In the genomic region with DNA sequence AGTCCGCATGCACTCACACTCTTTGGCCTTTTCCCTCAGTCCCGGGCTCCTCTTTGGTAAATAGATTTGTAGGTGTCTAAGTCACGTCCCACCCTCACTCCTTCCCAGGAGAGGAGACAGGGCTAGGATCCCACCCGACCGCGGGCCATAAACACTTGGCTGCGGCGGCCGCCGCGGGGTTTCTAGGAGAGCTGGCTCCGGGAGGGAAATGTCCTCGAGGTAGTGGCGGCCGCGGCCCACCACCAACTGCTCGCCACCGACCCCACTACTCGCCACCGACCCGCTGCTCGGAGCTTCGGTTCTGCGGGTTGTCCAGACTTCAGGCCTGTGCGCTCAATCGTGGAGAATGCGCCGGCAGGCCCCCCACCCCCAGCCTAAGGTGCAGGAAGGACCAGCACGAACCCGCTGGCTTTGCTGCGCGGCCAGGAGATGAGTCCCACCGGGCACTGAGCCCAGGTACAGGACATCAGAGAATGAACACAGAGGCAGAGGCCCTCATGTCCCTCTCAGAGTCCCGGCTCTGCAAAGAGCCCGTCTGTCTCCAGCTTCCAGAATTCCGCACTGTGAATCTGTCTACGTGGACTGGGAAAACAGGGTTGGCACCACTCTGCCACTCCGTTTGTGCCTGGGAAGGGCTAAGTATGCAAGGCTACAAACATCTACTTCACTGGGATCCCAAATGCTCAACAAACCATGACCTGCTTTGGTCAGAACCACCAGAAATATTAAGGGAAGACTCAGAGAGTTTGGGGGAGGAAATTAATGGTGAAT, we compare ENCODE assay signal across 16 cellular contexts. TPM values are rescaled to one million over a fixed set of nuclear protein-coding genes. Genes with fewer than 3 reads are reported as not detected.
DNase-seq lines count a peak whose midpoint lies in the region; ATAC-seq and TF ChIP-seq lines count a peak whose summit lies in the region.
"Had no signal": no experiment of that assay in that cellular context is flagged by ENCODE, and none has a peak within 500 bp of the region (broad histone marks: within the 10 kb centered on the region; RNA-seq: fewer than 3 reads in every experiment).

No MANE protein-coding gene starts in this region.

- no peaks in the 10 kb centered on the region for H3K36me3 Mint-ChIP-seq in activated CD4-positive, alpha-beta T cell treated with anti-CD3 and anti-CD28 coated beads, Interleukin-2, amount 10 ng/mL, durations not matched to agents 7 days and 5 days (ENCODE audit: low read depth)
- H3K36me3 Mint-ChIP-seq in endodermal cell (ENCODE audit: low read depth) = no peaks in the 10 kb centered on the region

- POLR2A ChIA-PET in activated CD4-positive, alpha-beta T cell treated with anti-CD3 and anti-CD28 coated beads, Interleukin-2, amount 10 ng/mL, durations not matched to agents 7 days and 5 days (lab: Charles Lee) = no interaction called here

- intact Hi-C loops in prostate gland (cut with DNase I) = loop anchor here (5.0 to 10.0 kb wide), 2 partner anchors 67 to 159 kb away; no protein-coding TSS in a partner anchor

- peak overlapping the region; percentile 60 for H3K27ac Mint-ChIP-seq in activated CD4-positive, alpha-beta T cell treated with anti-CD3 and anti-CD28 coated beads, Interleukin-2, amount 10 ng/mL, durations not matched to agents 7 days and 5 days
- no peak overlapping the region for H3K27ac Mint-ChIP-seq in endodermal cell

- no peaks in the 10 kb centered on the region for H3K9me3 ChIP-seq in RWPE2 (ENCODE audit: severe bottlenecking)
- H3K9me3 ChIP-seq in endodermal cell (ENCODE audit: control insufficient read depth, low read length) = no peaks in the 10 kb centered on the region
- H3K9me3 ChIP-seq in prostate gland = no peaks in the 10 kb centered on the region

- H3K4me3 ChIP-seq in RWPE2 (ENCODE audit: severe bottlenecking) (no peak overlapping the region), endodermal cell (ENCODE audit: low read length) (no peak overlapping the region), prostate gland (peak overlapping the region; percentile 55 to 63)

- ATAC-seq in RWPE2 (ENCODE audit: low read depth) (no peak), HG02970 (IDR thresholded peaks at IDR 0.05; ENCODE audit: low FRiP score, unreplicated experiment) (no peak), GM18907 (IDR thresholded peaks at IDR 0.05; ENCODE audit: unreplicated experiment) (no peak)

- no peak for TF ChIP-seq POLR2A in prostate gland (IDR thresholded peaks at IDR 0.05)

- H3K4me3 Mint-ChIP-seq in activated CD4-positive, alpha-beta T cell treated with anti-CD3 and anti-CD28 coated beads, Interleukin-2, amount 10 ng/mL, durations not matched to agents 7 days and 5 days = no peak overlapping the region
- no peak overlapping the region for H3K4me3 Mint-ChIP-seq in endodermal cell
- H3K4me3 Mint-ChIP-seq: activated T-cell treated with anti-CD3 and anti-CD28 coated beads, Interleukin-2, amount 50 U/mL, for 4 hours had no signal

- TF ChIP-seq CTCF in RWPE2 (IDR thresholded peaks at IDR 0.05; ENCODE audit: poor library complexity, severe bottlenecking) (no peak), endodermal cell (conservative IDR thresholded peaks at IDR 0.05) (no peak), prostate gland (IDR thresholded peaks at IDR 0.05) (no peak)

- H3K27ac ChIP-seq in RWPE2 (ENCODE audit: poor library complexity, severe bottlenecking) (no peak overlapping the region), endodermal cell (ENCODE audit: low read depth, low read length) (no peak overlapping the region), prostate gland (peak overlapping the region; percentile 97 to 98)
- H3K27ac ChIP-seq: epithelial cell of prostate had no signal

- peaks cover 99% of the 10 kb centered on the region for H3K27me3 ChIP-seq in RWPE2 (ENCODE audit: insufficient read depth, poor library complexity, severe bottlenecking)
- peaks cover 100% of the 10 kb centered on the region for H3K27me3 ChIP-seq in endodermal cell (ENCODE audit: control insufficient read depth, insufficient read depth, low read length, poor library complexity, severe bottlenecking)
- H3K27me3 ChIP-seq in prostate gland (replicated peaks; ENCODE audit: insufficient read depth) = no peaks in the 10 kb centered on the region

- DNase-seq in activated CD4-positive, alpha-beta T cell treated with anti-CD3 and anti-CD28 coated beads, Interleukin-2, amount 10 ng/mL, durations not matched to agents 7 days and 5 days = no peak
- no peak for DNase-seq in activated CD4-positive, alpha-beta T cell treated with anti-CD3 and anti-CD28 coated beads, Interleukin-2, amount 50 U/mL, for 4 hours
- peak; percentile 64 for DNase-seq in RWPE2 (ENCODE audit: low spot score)
- peak; percentile 67 for DNase-seq in endodermal cell
- DNase-seq in prostate gland (ENCODE audit: low spot score) = peak; percentile 44
- no peak for DNase-seq in AG08395 (ENCODE audit: low spot score)
- DNase-seq: activated T-cell treated with anti-CD3 and anti-CD28 coated beads, Interleukin-2, amount 50 U/mL, for 4 hours; Karpas-422; left ventricle myocardium superior; NCI-H1930; SHP77 treated with DMSO at 0.1 percent for 48 hours had no signal

- no peaks in the 10 kb centered on the region for H3K9me3 Mint-ChIP-seq in activated CD4-positive, alpha-beta T cell treated with anti-CD3 and anti-CD28 coated beads, Interleukin-2, amount 10 ng/mL, durations not matched to agents 7 days and 5 days
- H3K9me3 Mint-ChIP-seq in endodermal cell = no peaks in the 10 kb centered on the region
- H3K9me3 Mint-ChIP-seq: activated T-cell treated with anti-CD3 and anti-CD28 coated beads, Interleukin-2, amount 50 U/mL, for 4 hours had no signal

- no peak overlapping the region for H3K9ac ChIP-seq in endodermal cell (ENCODE audit: extremely low read depth, low read length, poor library complexity, severe bottlenecking)

- 10 to 29% methylated on average over 12 to 38 of the region's 38 CpGs for WGBS in endodermal cell (ENCODE audit: insufficient coverage in 1 of 2, insufficient read length in 1 of 2), 2 experiments
- 3% methylated on average over 34 of the region's 38 CpGs for WGBS in prostate gland

- H3K4me1 Mint-ChIP-seq in activated CD4-positive, alpha-beta T cell treated with anti-CD3 and anti-CD28 coated beads, Interleukin-2, amount 10 ng/mL, durations not matched to agents 7 days and 5 days = peaks cover 26% of the 10 kb centered on the region
- peaks cover 7% of the 10 kb centered on the region for H3K4me1 Mint-ChIP-seq in endodermal cell

- CTCF ChIA-PET in activated CD4-positive, alpha-beta T cell treated with anti-CD3 and anti-CD28 coated beads, Interleukin-2, amount 10 ng/mL, durations not matched to agents 7 days and 5 days (lab: Charles Lee) = interaction anchor here (0.6 to 3.8 kb wide), 16 partner anchors 11 to 409 kb away, joined by 3 to 24 read pairs (median 3); no protein-coding TSS in a partner anchor

- no peaks in the 10 kb centered on the region for H3K4me1 ChIP-seq in RWPE2 (ENCODE audit: insufficient read depth, poor library complexity, severe bottlenecking)
- H3K4me1 ChIP-seq in endodermal cell (ENCODE audit: control insufficient read depth, insufficient read depth, low read length) = no peaks in the 10 kb centered on the region
- peaks cover 15% of the 10 kb centered on the region for H3K4me1 ChIP-seq in prostate gland (replicated peaks)

- H3K36me3 ChIP-seq in RWPE2 (ENCODE audit: low read depth) = no peaks in the 10 kb centered on the region
- no peaks in the 10 kb centered on the region for H3K36me3 ChIP-seq in endodermal cell (ENCODE audit: control insufficient read depth, insufficient read depth, low read length)
- no peaks in the 10 kb centered on the region for H3K36me3 ChIP-seq in prostate gland

- peaks cover 97% of the 10 kb centered on the region for H3K27me3 Mint-ChIP-seq in activated CD4-positive, alpha-beta T cell treated with anti-CD3 and anti-CD28 coated beads, Interleukin-2, amount 10 ng/mL, durations not matched to agents 7 days and 5 days
- H3K27me3 Mint-ChIP-seq in endodermal cell (ENCODE audit: insufficient read depth) = peaks cover 100% of the 10 kb centered on the region

RNA-seq across cellular contexts. Expression of gene PRAC2, which starts 2.5 kb away (rescaled TPM):
- total RNA-seq in activated CD4-positive, alpha-beta T cell treated with anti-CD3 and anti-CD28 coated beads, Interleukin-2, amount 10 ng/mL, durations not matched to agents 7 days and 5 days = not detected
- not detected for total RNA-seq in endodermal cell
- 0.68 TPM for polyA plus RNA-seq in endodermal cell (2013, experiment 1 of 2)
- polyA plus RNA-seq in endodermal cell (2013, experiment 2 of 2) = 0.58 TPM
- 100 to 1,000 TPM in 1 of 2 donors, 1 to 10 TPM in 1; 9.6 to 135 TPM for total RNA-seq in prostate gland
- total RNA-seq: activated T-cell treated with anti-CD3 and anti-CD28 coated beads, Interleukin-2, amount 50 U/mL, for 4 hours; bronchial epithelial cell; left ventricle myocardium superior; omental fat pad had no signal

RNA-seq across cellular contexts. Expression of gene HOXB13, which starts 3.1 kb away (rescaled TPM):
- total RNA-seq in activated CD4-positive, alpha-beta T cell treated with anti-CD3 and anti-CD28 coated beads, Interleukin-2, amount 10 ng/mL, durations not matched to agents 7 days and 5 days = not detected
- total RNA-seq in endodermal cell = not detected
- 0.21 TPM for polyA plus RNA-seq in endodermal cell (2013, experiment 1 of 2)
- not detected for polyA plus RNA-seq in endodermal cell (2013, experiment 2 of 2)
- total RNA-seq in prostate gland = 100 to 1,000 TPM in 1 of 2 donors, 10 to 100 TPM in 1; 78.7 to 249 TPM
- total RNA-seq: bronchial epithelial cell, left ventricle myocardium superior, omental fat pad had no signal

RNA-seq across cellular contexts. Expression of gene PRAC1, which starts 3.2 kb away (rescaled TPM):
- not detected for total RNA-seq in activated CD4-positive, alpha-beta T cell treated with anti-CD3 and anti-CD28 coated beads, Interleukin-2, amount 10 ng/mL, durations not matched to agents 7 days and 5 days
- total RNA-seq in endodermal cell (not detected), prostate gland (100 to 1,000 TPM in 1 of 2 donors, 10 to 100 TPM in 1; 56.7 to 243 TPM)
- polyA plus RNA-seq in endodermal cell (2013, experiment 1 of 2) = not detected
- not detected for polyA plus RNA-seq in endodermal cell (2013, experiment 2 of 2)
- total RNA-seq: activated T-cell treated with anti-CD3 and anti-CD28 coated beads, Interleukin-2, amount 50 U/mL, for 4 hours; bronchial epithelial cell; left ventricle myocardium superior; omental fat pad had no signal

Comparison
In these comparisons a context has a peak if more than half of its experiments do, and no peak if none do; other contexts are left out.
1. DNase-seq: peak in RWPE2 (single experiment), endodermal cell (single experiment) and prostate gland (single experiment); none in activated CD4-positive, alpha-beta T cell treated with anti-CD3 and anti-CD28 coated beads, Interleukin-2, amount 10 ng/mL, durations not matched to agents 7 days and 5 days (single experiment), activated CD4-positive, alpha-beta T cell treated with anti-CD3 and anti-CD28 coated beads, Interleukin-2, amount 50 U/mL, for 4 hours (0 of 2) and AG08395 (single experiment).
2. H3K27ac ChIP-seq: peak in prostate gland (2 of 2); none in RWPE2 (single experiment) and endodermal cell (single experiment).
3. H3K4me3 ChIP-seq: peak in prostate gland (2 of 2); none in RWPE2 (single experiment) and endodermal cell (single experiment).
4. RNA of gene PRAC2, which starts 2.5 kb away (total RNA-seq): 9.6 to 135 TPM in prostate gland; not detected in activated CD4-positive, alpha-beta T cell treated with anti-CD3 and anti-CD28 coated beads, Interleukin-2, amount 10 ng/mL, durations not matched to agents 7 days and 5 days and not detected in endodermal cell; every median in the first group is over 10 times any median in the second.
5. RNA of gene HOXB13, which starts 3.1 kb away (total RNA-seq): 78.7 to 249 TPM in prostate gland; not detected in activated CD4-positive, alpha-beta T cell treated with anti-CD3 and anti-CD28 coated beads, Interleukin-2, amount 10 ng/mL, durations not matched to agents 7 days and 5 days and not detected in endodermal cell; every median in the first group is over 10 times any median in the second.
6. RNA of gene PRAC1, which starts 3.2 kb away (total RNA-seq): 56.7 to 243 TPM in prostate gland; not detected in activated CD4-positive, alpha-beta T cell treated with anti-CD3 and anti-CD28 coated beads, Interleukin-2, amount 10 ng/mL, durations not matched to agents 7 days and 5 days and not detected in endodermal cell; every median in the first group is over 10 times any median in the second.